Comparison of ENCODE assay signal across 8 cellular contexts in genomic region chr4:75939890-75940691, GRCh38. TPM values are rescaled to one million over a fixed set of nuclear protein-coding genes. Genes with fewer than 3 reads are reported as not detected.
DNase-seq lines count a peak whose midpoint lies in the region; ATAC-seq and TF ChIP-seq lines count a peak whose summit lies in the region.

No MANE protein-coding gene starts in this region.

- POLR2A ChIA-PET in A673 (lab: Charles Lee; ENCODE audit: low non-redundant PET), result interaction anchor here (0.6 kb wide), 1 partner anchor 27 kb away, joined by 3 read pairs; no protein-coding TSS in a partner anchor

- DNase-seq in A673 (ENCODE audit: low spot score) (peak; percentile 53), NOMO-1 (lab: John Stamatoyannopoulos, UW; ENCODE audit: unreplicated experiment in 2 of 2) (peak; percentile 52 to 66), activated T-cell treated with anti-CD3 and anti-CD28 coated beads for 1 hour (ENCODE audit: low read depth) (peak; percentile 60), epithelial cell of esophagus (ENCODE audit: low read depth) (peak; percentile 56), mucosa of gallbladder (ENCODE audit: low spot score) (peak; percentile 59)
- DNase-seq in stimulated activated CD8-positive, alpha-beta memory T cell treated with anti-CD3 and anti-CD28 coated beads, Interleukin-4, amount 100 ng/mL, for 4 hours (ENCODE audit: low read depth in 2 of 2, low spot score in 1 of 2), result peak; percentile 36 to 51

- no peaks in the 10 kb centered on the region for H3K36me3 ChIP-seq in A673 (ENCODE audit: insufficient read depth, low read length, poor library complexity, severe bottlenecking)

- BruUV-seq in A673 (replicated peaks; lab: Mats Ljungman, UMichigan), result no TSS peak

- ATAC-seq in GM18502 (IDR thresholded peaks at IDR 0.05; ENCODE audit: poor library complexity, unreplicated experiment), result peak; percentile 65
- peak; percentile 65 for ATAC-seq in HG02943 (IDR thresholded peaks at IDR 0.05; ENCODE audit: low read depth, unreplicated experiment)

- H3K4me1 ChIP-seq in A673 (ENCODE audit: insufficient read depth, low read length, poor library complexity, severe bottlenecking), result no peaks in the 10 kb centered on the region

- TF ChIP-seq CTCF in A673 (conservative IDR thresholded peaks at IDR 0.05; ENCODE audit: low read depth, low read length), result no peak
- TF ChIP-seq CTCF in epithelial cell of esophagus (IDR thresholded peaks at IDR 0.05; ENCODE audit: insufficient read depth, low read depth, low read length, missing control alignments), result no peak

- H3K27ac ChIP-seq in A673 (ENCODE audit: low read depth, low read length, poor library complexity, severe bottlenecking), result peak overlapping the region; percentile 40

- H3K9me3 ChIP-seq in A673 (ENCODE audit: low read depth, low read length, poor library complexity, severe bottlenecking), result no peaks in the 10 kb centered on the region

- intact Hi-C loops in A673 (cut with micrococcal nuclease; ENCODE audit: unreplicated experiment), result no loop called here

- no peaks in the 10 kb centered on the region for H3K27me3 ChIP-seq in A673 (replicated peaks; ENCODE audit: insufficient read depth, low read depth, low read length, poor library complexity)

- CTCF ChIA-PET in A673 (lab: Charles Lee), result interaction anchor here (0.6 to 0.9 kb wide), 2 partner anchors 24 to 1562 kb away, joined by 4 to 5 read pairs; no protein-coding TSS in a partner anchor

- H3K4me3 ChIP-seq in A673 (ENCODE audit: low read depth, low read length, poor library complexity, severe bottlenecking) (peak overlapping the region; percentile 59), epithelial cell of esophagus (ENCODE audit: low read length) (peak overlapping the region; percentile 74)

RNA-seq across cellular contexts. Expression of gene NAAA, which starts 0.7 kb away (rescaled TPM):
- total RNA-seq in A673 (2021) (4.7 and 5.3 TPM in 2 replicates), mucosa of gallbladder (28.0 TPM)

RNA-seq across cellular contexts. Expression of gene PPEF2, which starts 37.8 kb away (rescaled TPM):
- total RNA-seq in A673 (2021) (not detected in 2 replicates), mucosa of gallbladder (not detected)

RNA-seq across cellular contexts. Expression of gene SDAD1, which starts 50.7 kb away (rescaled TPM):
- 24.0 and 28.3 TPM in 2 replicates for total RNA-seq in A673 (2021)
- total RNA-seq in mucosa of gallbladder, result 25.6 TPM

Comparison
In these comparisons a context has a peak if more than half of its experiments do, and no peak if none do; other contexts are left out.
1. Peak in every context shown above with its lines: DNase-seq, ATAC-seq, H3K4me3 ChIP-seq and H3K27ac ChIP-seq.